ENCODE assay signal across 18 cellular contexts in the genomic region with DNA sequence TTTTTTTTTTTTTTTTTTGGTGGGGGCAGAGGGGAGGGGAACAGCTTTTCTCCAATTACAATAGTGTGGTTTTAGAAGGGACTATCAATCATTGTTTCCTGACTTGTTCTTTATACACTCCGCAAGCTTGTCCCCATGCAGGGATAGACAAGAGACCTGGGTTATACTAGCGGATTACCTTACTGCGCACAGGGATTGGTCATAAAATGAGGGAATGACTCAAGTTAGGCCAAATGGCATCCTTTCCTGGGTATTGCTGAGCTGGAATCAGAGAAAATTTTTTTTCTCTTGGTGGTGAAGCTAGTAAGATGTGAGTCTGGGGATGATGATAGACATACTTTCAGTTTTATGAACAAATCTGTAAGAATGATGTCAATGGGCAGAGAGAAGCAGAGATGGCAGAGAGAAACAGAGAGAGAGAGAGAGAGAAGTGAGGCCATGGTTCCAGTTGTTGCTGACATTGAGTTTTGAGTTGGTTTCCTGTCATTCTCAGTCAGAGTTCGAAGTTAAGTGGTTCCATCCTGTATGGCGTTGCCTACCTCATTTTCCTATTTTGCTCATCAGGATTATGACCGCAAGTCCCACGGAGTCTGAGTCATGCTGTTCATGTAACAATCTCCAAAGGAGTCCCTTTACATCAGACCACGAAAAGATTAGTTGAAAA. TPM values are rescaled to one million over a fixed set of nuclear protein-coding genes. Genes with fewer than 3 reads are reported as not detected.
A peak's percentile ranks its signal among the peaks of the same experiment; 100 is the strongest.
DNase-seq lines count a peak whose midpoint lies in the region; FAIRE-seq and TF ChIP-seq lines count a peak whose summit lies in the region.
"Had no signal": no experiment of that assay in that cellular context is flagged by ENCODE, and none has a peak within 500 bp of the region (broad histone marks: within the 10 kb centered on the region; RNA-seq: fewer than 3 reads in every experiment).

No MANE protein-coding gene starts in this region.

- no peaks in the 10 kb centered on the region for H3K36me3 ChIP-seq in esophagus muscularis mucosa
- H3K36me3 ChIP-seq in HAP-1 (replicated peaks): no peaks in the 10 kb centered on the region
- H3K36me3 ChIP-seq in thyroid gland: no peaks in the 10 kb centered on the region
- H3K36me3 ChIP-seq: BE2C, ovary, upper lobe of left lung had no signal

- H3K4me3 ChIP-seq in esophagus muscularis mucosa (no peak overlapping the region), HAP-1 (no peak overlapping the region), thyroid gland (replicated peaks in 1 of 3) (no peak overlapping the region)
- H3K4me3 ChIP-seq: ovary, upper lobe of left lung had no signal

- FAIRE-seq in urothelium cell line (lab: Jason Lieb, UNC): no peak
- FAIRE-seq: endometrium, kidney had no signal

- no peak for TF ChIP-seq EP300 in esophagus muscularis mucosa (IDR thresholded peaks at IDR 0.05)

- no peaks in the 10 kb centered on the region for H3K9me3 ChIP-seq in esophagus muscularis mucosa
- no peaks in the 10 kb centered on the region for H3K9me3 ChIP-seq in HAP-1
- no peaks in the 10 kb centered on the region for H3K9me3 ChIP-seq in thyroid gland
- H3K9me3 ChIP-seq: BE2C, ovary, upper lobe of left lung had no signal

- H3K27me3 ChIP-seq in esophagus muscularis mucosa: no peaks in the 10 kb centered on the region
- no peaks in the 10 kb centered on the region for H3K27me3 ChIP-seq in HAP-1 (ENCODE audit: low read depth)
- H3K27me3 ChIP-seq in thyroid gland: no peaks in the 10 kb centered on the region
- H3K27me3 ChIP-seq: ovary, upper lobe of left lung had no signal

- intact Hi-C loops in esophagus muscularis mucosa (cut with DNase I) (no loop called here), thyroid gland (cut with DNase I) (no loop called here)

- no peak for TF ChIP-seq POLR2A in esophagus muscularis mucosa (IDR thresholded peaks at IDR 0.05; ENCODE audit: low read depth)
- TF ChIP-seq POLR2A in thyroid gland (IDR thresholded peaks at IDR 0.05): no peak

- H3K27ac ChIP-seq in esophagus muscularis mucosa (replicated peaks in 1 of 4): peak overlapping the region; percentile 76 to 80 (median 79)
- H3K27ac ChIP-seq in thyroid gland: no peak overlapping the region
- H3K27ac ChIP-seq: ovary, upper lobe of left lung had no signal

- WGBS in esophagus muscularis mucosa: 78% methylated on average over 8 of the region's 8 CpGs
- WGBS in thyroid gland, 2 donors: 91% methylated on average over 8 of the region's 8 CpGs

- TF ChIP-seq CTCF in esophagus muscularis mucosa (IDR thresholded peaks at IDR 0.05) (no peak), thyroid gland (IDR thresholded peaks at IDR 0.05) (no peak)

- H3K4me1 ChIP-seq in esophagus muscularis mucosa: peaks cover 0 to 88% (median 72%) of the 10 kb centered on the region in 4 donors
- H3K4me1 ChIP-seq in HAP-1: peaks cover 9% of the 10 kb centered on the region
- no peaks in the 10 kb centered on the region for H3K4me1 ChIP-seq in thyroid gland
- H3K4me1 ChIP-seq: BE2C, upper lobe of left lung had no signal

- in situ Hi-C loops in HAP-1 (cut with MboI; ENCODE audit: low sequenced_read_pairs): no loop called here

- peak; percentile 9 for DNase-seq in stimulated activated CD4-positive, alpha-beta T cell treated with anti-CD3 and anti-CD28 coated beads, Interleukin-15, amount 100 ng/mL, for 24 hours
- DNase-seq in stimulated activated CD4-positive, alpha-beta T cell treated with anti-CD3 and anti-CD28 coated beads, Interleukin-4, amount 100 ng/mL, for 1 hour: no peak
- DNase-seq in RKO (ENCODE audit: low spot score) (peak; percentile 27), esophagus muscularis mucosa (ENCODE audit: extremely low spot score) (no peak), urothelium cell line (ENCODE audit: low spot score) (peak; percentile 5), NCI-H2196 treated with DMSO at 0.1 percent for 48 hours (lab: John Stamatoyannopoulos, UW; ENCODE audit: unreplicated experiment) (no peak), HAP-1 (ENCODE audit: low spot score in 2 of 2) (no peak), thyroid gland (no peak)
- DNase-seq: BE2C, caudate nucleus, glutamatergic neuron, kidney, NCI-H1092, ovary, PC-3, upper lobe of left lung had no signal

RNA-seq across cellular contexts. Expression of gene OTOGL, which starts 59.1 kb away (rescaled TPM):
- 1 to 10 TPM in 3 of 4 donors, under 1 TPM in 1; 0.83 to 2.0 (median 1.6) TPM for total RNA-seq in esophagus muscularis mucosa
- total RNA-seq in thyroid gland: under 1 TPM in 2 of 4 donors, not detected in 2; 0.11 to 0.13 TPM
- total RNA-seq: mononuclear cell had no signal

Comparison
In these comparisons a context has a peak if more than half of its experiments do, and no peak if none do; other contexts are left out.
1. DNase-seq: peak in stimulated activated CD4-positive, alpha-beta T cell treated with anti-CD3 and anti-CD28 coated beads, Interleukin-15, amount 100 ng/mL, for 24 hours (single experiment), RKO (single experiment) and urothelium cell line (single experiment); none in stimulated activated CD4-positive, alpha-beta T cell treated with anti-CD3 and anti-CD28 coated beads, Interleukin-4, amount 100 ng/mL, for 1 hour (single experiment), esophagus muscularis mucosa (single experiment), NCI-H2196 treated with DMSO at 0.1 percent for 48 hours (single experiment), HAP-1 (0 of 2) and thyroid gland (0 of 2).
2. H3K27ac ChIP-seq: peak in esophagus muscularis mucosa (4 of 4); none in thyroid gland (0 of 3).